Comparison of ENCODE assay signal across 10 cellular contexts in genomic region chr22:44658371-44658953, GRCh38. TPM values are rescaled to one million over a fixed set of nuclear protein-coding genes. Genes with fewer than 3 reads are reported as not detected.
A peak's percentile ranks its signal among the peaks of the same experiment; 100 is the strongest.
DNase-seq lines count a peak whose midpoint lies in the region; ATAC-seq and TF ChIP-seq lines count a peak whose summit lies in the region.
"Had no signal": no experiment of that assay in that cellular context is flagged by ENCODE, and none has a peak within 500 bp of the region (broad histone marks: within the 10 kb centered on the region; RNA-seq: fewer than 3 reads in every experiment).

No MANE protein-coding gene starts in this region.

- H3K4me3 Mint-ChIP-seq in Caco-2 (ENCODE audit: unreplicated experiment), result no peak overlapping the region
- no peak overlapping the region for H3K4me3 Mint-ChIP-seq in activated T-helper 1 cell treated with anti-CD3 and anti-CD28 coated beads, Interleukin-12 subunit alpha, Interleukin-12 subunit beta, Interleukin-2, Interleukin-4 antibody, amounts not matched to agents 30 ng/mL and 10 ng/mL and 1 ng/mL, durations not matched to agents 14 hours and 24 hours and 36 hours
- H3K4me3 Mint-ChIP-seq: activated naive CD4-positive, alpha-beta T cell treated with anti-CD3 and anti-CD28 coated beads, Interleukin-2, amount 50 U/mL, for 24 hours; T-cell had no signal

- TF ChIP-seq CTCF in fibroblast of the aortic adventitia (IDR thresholded peaks at IDR 0.05; ENCODE audit: insufficient read depth, low read length), result no peak
- no peak for TF ChIP-seq CTCF in osteoblast (IDR thresholded peaks at IDR 0.05; ENCODE audit: extremely low read depth, low read depth, low read length)
- no peak for TF ChIP-seq CTCF in Caco-2 (IDR thresholded peaks at IDR 0.05; ENCODE audit: insufficient read depth in 1 of 2, low read depth in 1 of 2, low read length in 1 of 2, severe bottlenecking in 1 of 2, unreplicated experiment in 1 of 2)

- no peaks in the 10 kb centered on the region for H3K4me1 Mint-ChIP-seq in Caco-2 (ENCODE audit: low read depth, unreplicated experiment)
- H3K4me1 Mint-ChIP-seq in activated T-helper 1 cell treated with anti-CD3 and anti-CD28 coated beads, Interleukin-12 subunit alpha, Interleukin-12 subunit beta, Interleukin-2, Interleukin-4 antibody, amounts not matched to agents 30 ng/mL and 10 ng/mL and 1 ng/mL, durations not matched to agents 14 hours and 24 hours and 36 hours (ENCODE audit: low read depth), result peaks cover 2% of the 10 kb centered on the region

- CTCF ChIA-PET in Caco-2 (lab: Charles Lee), result no interaction called here

- H3K4me1 ChIP-seq in BLaER1 (peaks cover 59% of the 10 kb centered on the region), osteoblast (ENCODE audit: insufficient read depth, low read length) (peaks cover 7% of the 10 kb centered on the region), Caco-2 (no peaks in the 10 kb centered on the region)

- H3K9me3 ChIP-seq in BLaER1, result peaks cover 2% of the 10 kb centered on the region; the same call in 1 of the 2 replicates
- H3K9me3 ChIP-seq in osteoblast (ENCODE audit: low read depth, low read length), result no peaks in the 10 kb centered on the region
- no peaks in the 10 kb centered on the region for H3K9me3 ChIP-seq in Caco-2

- no peaks in the 10 kb centered on the region for H3K27me3 ChIP-seq in BLaER1
- H3K27me3 ChIP-seq in osteoblast (ENCODE audit: insufficient read depth, low read length), result peaks cover 22% of the 10 kb centered on the region
- no peaks in the 10 kb centered on the region for H3K27me3 ChIP-seq in Caco-2 (replicated peaks; ENCODE audit: control insufficient read depth, insufficient read depth, low read length)

- H3K36me3 Mint-ChIP-seq in Caco-2 (ENCODE audit: insufficient read depth, unreplicated experiment), result no peaks in the 10 kb centered on the region
- no peaks in the 10 kb centered on the region for H3K36me3 Mint-ChIP-seq in activated T-helper 1 cell treated with anti-CD3 and anti-CD28 coated beads, Interleukin-12 subunit alpha, Interleukin-12 subunit beta, Interleukin-2, Interleukin-4 antibody, amounts not matched to agents 30 ng/mL and 10 ng/mL and 1 ng/mL, durations not matched to agents 14 hours and 24 hours and 36 hours (ENCODE audit: low read depth)
- H3K36me3 Mint-ChIP-seq: activated naive CD4-positive, alpha-beta T cell treated with anti-CD3 and anti-CD28 coated beads, Interleukin-2, amount 50 U/mL, for 24 hours; T-cell had no signal

- DNase-seq in RPMI8226 (peak; percentile 50), fibroblast of the aortic adventitia (ENCODE audit: low read depth) (peak; percentile 56), osteoblast (ENCODE audit: insufficient read length, low spot score, missing footprints) (peak; percentile 84), Caco-2 (no peak)
- no peak for DNase-seq in activated T-helper 1 cell treated with anti-CD3 and anti-CD28 coated beads, Interleukin-12 subunit alpha, Interleukin-12 subunit beta, Interleukin-2, Interleukin-4 antibody, amounts not matched to agents 30 ng/mL and 10 ng/mL and 1 ng/mL, durations not matched to agents 14 hours and 24 hours and 36 hours (ENCODE audit: low spot score)
- DNase-seq: T-cell had no signal

- H4K20me1 ChIP-seq in BLaER1, result no peaks in the 10 kb centered on the region
- H4K20me1 ChIP-seq in osteoblast (ENCODE audit: insufficient read depth, low read length), result no peaks in the 10 kb centered on the region

- no peak overlapping the region for H3K27ac Mint-ChIP-seq in Caco-2 (ENCODE audit: unreplicated experiment)
- H3K27ac Mint-ChIP-seq in activated T-helper 1 cell treated with anti-CD3 and anti-CD28 coated beads, Interleukin-12 subunit alpha, Interleukin-12 subunit beta, Interleukin-2, Interleukin-4 antibody, amounts not matched to agents 30 ng/mL and 10 ng/mL and 1 ng/mL, durations not matched to agents 14 hours and 24 hours and 36 hours, result no peak overlapping the region
- H3K27ac Mint-ChIP-seq: activated naive CD4-positive, alpha-beta T cell treated with anti-CD3 and anti-CD28 coated beads, Interleukin-2, amount 50 U/mL, for 24 hours; T-cell had no signal

- peak overlapping the region; percentile 27; the same call in 1 of the 2 replicates for H3K9ac ChIP-seq in BLaER1

- H3K36me3 ChIP-seq in BLaER1, result no peaks in the 10 kb centered on the region
- H3K36me3 ChIP-seq in osteoblast (ENCODE audit: insufficient read depth, low read length), result no peaks in the 10 kb centered on the region
- H3K36me3 ChIP-seq in Caco-2 (ENCODE audit: control insufficient read depth, insufficient read depth, low read length), result no peaks in the 10 kb centered on the region

- no peak for ATAC-seq in HG03097 (IDR thresholded peaks at IDR 0.05; ENCODE audit: low FRiP score, unreplicated experiment)
- ATAC-seq in HG03378 (IDR thresholded peaks at IDR 0.05; ENCODE audit: unreplicated experiment), result no peak
- ATAC-seq: T-cell had no signal

- H3K27me3 Mint-ChIP-seq in Caco-2 (ENCODE audit: insufficient read depth, unreplicated experiment), result no peaks in the 10 kb centered on the region
- H3K27me3 Mint-ChIP-seq in activated T-helper 1 cell treated with anti-CD3 and anti-CD28 coated beads, Interleukin-12 subunit alpha, Interleukin-12 subunit beta, Interleukin-2, Interleukin-4 antibody, amounts not matched to agents 30 ng/mL and 10 ng/mL and 1 ng/mL, durations not matched to agents 14 hours and 24 hours and 36 hours (ENCODE audit: insufficient read depth), result peaks cover 6% of the 10 kb centered on the region
- H3K27me3 Mint-ChIP-seq: activated naive CD4-positive, alpha-beta T cell treated with anti-CD3 and anti-CD28 coated beads, Interleukin-2, amount 50 U/mL, for 24 hours; T-cell had no signal

- peak overlapping the region; percentile 55 for H3K27ac ChIP-seq in BLaER1
- H3K27ac ChIP-seq in osteoblast (ENCODE audit: low read depth, low read length), result no peak overlapping the region

- H3K4me3 ChIP-seq in BLaER1 (0 out of 2 replicates have a peak overlapping the region, but pooled peaks have one; percentile 0), fibroblast of the aortic adventitia (ENCODE audit: low read depth, low read length) (no peak overlapping the region), osteoblast (ENCODE audit: insufficient read depth, low read length) (no peak overlapping the region), Caco-2 (ENCODE audit: low read depth, low read length) (no peak overlapping the region)

- POLR2A ChIA-PET in Caco-2 (lab: Charles Lee), result no interaction called here

- BruUV-seq in Caco-2 (replicated peaks; lab: Mats Ljungman, UMichigan), result no TSS peak

- no peak overlapping the region for H2AFZ ChIP-seq in osteoblast (ENCODE audit: low read length)

- intact Hi-C loops in Caco-2 (cut with micrococcal nuclease; ENCODE audit: unreplicated experiment), result no loop called here
- intact Hi-C loops in activated T-helper 1 cell treated with anti-CD3 and anti-CD28 coated beads, Interleukin-12 subunit alpha, Interleukin-12 subunit beta, Interleukin-2, Interleukin-4 antibody, amounts not matched to agents 30 ng/mL and 10 ng/mL and 1 ng/mL, durations not matched to agents 14 hours and 24 hours and 36 hours (cut with micrococcal nuclease), result no loop called here

- H3K4me2 ChIP-seq in BLaER1 (peak overlapping the region; percentile 85), osteoblast (ENCODE audit: insufficient read depth, low read length) (peak overlapping the region; percentile 30)

- no peaks in the 10 kb centered on the region for H3K79me2 ChIP-seq in osteoblast (ENCODE audit: insufficient read depth, low read length)

- no peaks in the 10 kb centered on the region for H3K9me3 Mint-ChIP-seq in Caco-2 (ENCODE audit: unreplicated experiment)
- H3K9me3 Mint-ChIP-seq in activated T-helper 1 cell treated with anti-CD3 and anti-CD28 coated beads, Interleukin-12 subunit alpha, Interleukin-12 subunit beta, Interleukin-2, Interleukin-4 antibody, amounts not matched to agents 30 ng/mL and 10 ng/mL and 1 ng/mL, durations not matched to agents 14 hours and 24 hours and 36 hours, result no peaks in the 10 kb centered on the region
- H3K9me3 Mint-ChIP-seq: activated naive CD4-positive, alpha-beta T cell treated with anti-CD3 and anti-CD28 coated beads, Interleukin-2, amount 50 U/mL, for 24 hours; T-cell had no signal

RNA-seq across cellular contexts. Expression of gene PRR5, which starts 43.5 kb away (rescaled TPM):
- 1.8 and 8.2 TPM in 2 replicates for total RNA-seq in fibroblast of the aortic adventitia (ENCODE audit: low replicate concordance)
- 13.0 and 14.8 TPM in 2 replicates for total RNA-seq in osteoblast
- total RNA-seq in Caco-2 (2022), result 74.8 and 82.8 TPM in 2 replicates
- total RNA-seq in activated T-helper 1 cell treated with anti-CD3 and anti-CD28 coated beads, Interleukin-12 subunit alpha, Interleukin-12 subunit beta, Interleukin-2, Interleukin-4 antibody, amounts not matched to agents 30 ng/mL and 10 ng/mL and 1 ng/mL, durations not matched to agents 14 hours and 24 hours and 36 hours, result 19.7 and 21.6 TPM in 2 replicates

Comparison
In these comparisons a context has a peak if more than half of its experiments do, and no peak if none do; other contexts are left out.
1. DNase-seq: peak in RPMI8226 (single experiment), fibroblast of the aortic adventitia (single experiment) and osteoblast (single experiment); none in Caco-2 (0 of 2) and activated T-helper 1 cell treated with anti-CD3 and anti-CD28 coated beads, Interleukin-12 subunit alpha, Interleukin-12 subunit beta, Interleukin-2, Interleukin-4 antibody, amounts not matched to agents 30 ng/mL and 10 ng/mL and 1 ng/mL, durations not matched to agents 14 hours and 24 hours and 36 hours (single experiment).